ENCODE assay signal across 11 cellular contexts in the genomic region with DNA sequence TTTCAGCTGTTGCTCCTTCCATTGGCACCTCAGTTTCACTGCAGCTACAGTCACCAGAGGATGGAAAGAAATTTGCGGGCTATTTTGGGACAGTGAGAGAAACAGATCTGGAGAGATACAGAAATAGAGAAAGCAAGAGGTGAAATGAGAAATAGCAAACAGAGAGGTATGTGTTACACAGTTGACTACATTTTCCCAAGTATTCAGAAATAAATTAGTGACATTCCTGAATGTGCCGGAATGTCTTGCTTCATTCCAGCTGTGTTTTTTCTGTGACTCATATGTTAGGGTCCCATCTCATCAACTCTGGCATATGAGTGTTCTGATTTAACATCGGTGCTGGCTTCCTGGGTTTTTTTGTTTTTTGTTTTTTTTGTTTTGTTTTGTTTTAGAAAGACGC.
DNase-seq lines count a peak whose midpoint lies in the region; ATAC-seq and TF ChIP-seq lines count a peak whose summit lies in the region.
"Had no signal": no experiment of that assay in that cellular context is flagged by ENCODE, and none has a peak within 500 bp of the region (broad histone marks: within the 10 kb centered on the region; RNA-seq: fewer than 3 reads in every experiment).

No MANE protein-coding gene starts in this region.

- H3K4me3 ChIP-seq in HFF-Myc (replicated peaks; ENCODE audit: low read depth, low read length) = no peak overlapping the region

- no peak for ATAC-seq in HG03196 (IDR thresholded peaks at IDR 0.05; ENCODE audit: unreplicated experiment)

- in situ Hi-C loops in G401 (cut with HindIII; ENCODE audit: low sequenced_read_pairs) = no loop called here

- DNase-seq in HFF-Myc (ENCODE audit: extremely low read depth, low read depth) (peak; percentile 19), astrocyte of the hippocampus (ENCODE audit: low read depth, low spot score) (peak; percentile 90), iPS DF 19.7 (ENCODE audit: low read depth, low spot score) (peak; percentile 9), smooth muscle cell of the brain vasculature (ENCODE audit: low read depth, low spot score) (peak; percentile 29), G401 (ENCODE audit: low spot score) (no peak), NCI-H748 treated with DMSO at 0.1 percent for 48 hours (lab: John Stamatoyannopoulos, UW) (no peak), SIG-M5 (lab: John Stamatoyannopoulos, UW) (no peak)
- DNase-seq: activated gamma-delta T cell treated with Interleukin-2 at 50 U/mL for 16 hours, NCI-H2171 treated with DMSO at 0.1 percent for 48 hours, SHP77 treated with DMSO at 0.1 percent for 48 hours had no signal

- no peak for TF ChIP-seq CTCF in HFF-Myc (IDR thresholded peaks at IDR 0.05; ENCODE audit: low read depth, low read length, missing control alignments)

Comparison
In these comparisons a context has a peak if more than half of its experiments do, and no peak if none do; other contexts are left out.
1. DNase-seq: peak in HFF-Myc (single experiment), astrocyte of the hippocampus (single experiment), iPS DF 19.7 (single experiment) and smooth muscle cell of the brain vasculature (single experiment); none in G401 (single experiment), NCI-H748 treated with DMSO at 0.1 percent for 48 hours (single experiment) and SIG-M5 (single experiment).